In the genomic region with DNA sequence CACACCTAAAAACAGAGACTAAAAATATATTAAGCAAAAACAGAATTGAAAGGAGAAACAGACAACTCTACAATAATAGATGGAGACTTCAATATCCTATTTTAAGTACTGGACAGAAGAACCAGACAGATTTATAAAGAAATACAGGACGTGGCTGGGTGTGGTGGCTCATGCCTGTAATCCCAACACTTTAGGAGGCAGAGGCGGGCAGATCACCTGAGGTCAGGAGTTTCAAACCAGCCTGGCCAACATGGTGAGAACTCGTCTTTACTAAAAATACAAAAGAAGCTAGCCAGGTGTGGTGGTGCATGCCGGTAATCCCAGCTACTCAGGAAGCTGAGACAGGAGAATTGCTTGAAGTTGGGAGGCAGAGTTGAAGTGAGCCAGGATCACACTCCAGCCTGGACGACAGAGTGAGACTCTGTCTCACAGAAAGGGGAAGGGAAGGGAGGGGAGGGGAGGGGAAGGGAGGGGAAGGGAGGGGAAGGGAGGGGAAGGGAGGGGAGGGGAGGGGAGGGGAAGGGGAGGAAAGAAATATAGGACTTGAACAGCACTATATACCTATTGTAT, we compare ENCODE assay signal across 9 cellular contexts. TPM values are rescaled to one million over a fixed set of nuclear protein-coding genes. Genes with fewer than 3 reads are reported as not detected.
A peak's percentile ranks its signal among the peaks of the same experiment; 100 is the strongest.
DNase-seq lines count a peak whose midpoint lies in the region; ATAC-seq and TF ChIP-seq lines count a peak whose summit lies in the region.
"Had no signal": no experiment of that assay in that cellular context is flagged by ENCODE, and none has a peak within 500 bp of the region (broad histone marks: within the 10 kb centered on the region; RNA-seq: fewer than 3 reads in every experiment).

No MANE protein-coding gene starts in this region.

- ATAC-seq in WTC11, result peak; percentile 62
- no peak for ATAC-seq in HG03025 (IDR thresholded peaks at IDR 0.05; ENCODE audit: low FRiP score, unreplicated experiment)
- no peak for ATAC-seq in HG02678 (IDR thresholded peaks at IDR 0.05; ENCODE audit: unreplicated experiment)
- no peak for ATAC-seq in HG03521 (IDR thresholded peaks at IDR 0.05; ENCODE audit: unreplicated experiment)

- no peaks in the 10 kb centered on the region for H3K27me3 Mint-ChIP-seq in WTC11 (ENCODE audit: low read depth)

- peak overlapping the region; percentile 61 for H3K27ac ChIP-seq in rectal smooth muscle tissue (ENCODE audit: low read depth, low read length)

- H3K36me3 ChIP-seq in rectal smooth muscle tissue (ENCODE audit: control insufficient read depth, insufficient read depth, low read length), result no peaks in the 10 kb centered on the region

- H3K27me3 ChIP-seq in rectal smooth muscle tissue (ENCODE audit: control insufficient read depth, insufficient read depth, low read length), result no peaks in the 10 kb centered on the region

- no peak for DNase-seq in WTC11 (ENCODE audit: low spot score)
- DNase-seq in fibroblast of the aortic adventitia (ENCODE audit: low read depth), result no peak
- no peak for DNase-seq in HK-2 (ENCODE audit: unreplicated experiment)
- DNase-seq: NCI-H187 treated with DMSO at 0.1 percent for 48 hours had no signal

- H3K4me1 ChIP-seq in rectal smooth muscle tissue (ENCODE audit: control insufficient read depth, insufficient read depth, low read length), result peaks cover 2% of the 10 kb centered on the region

- peaks cover 20% of the 10 kb centered on the region for H3K4me1 Mint-ChIP-seq in WTC11

- CTCF ChIA-PET in WTC11 (lab: Charles Lee), result interaction anchor here (1.1 kb wide), 1 partner anchor 53 kb away, joined by 3 read pairs; a partner anchor contains a TSS

- POLR2A ChIA-PET in WTC11 (lab: Charles Lee), result no interaction called here

- 0 out of 2 replicates have a peak overlapping the region, but pooled peaks have one; percentile 68 for H3K27ac Mint-ChIP-seq in WTC11

- H3K36me3 Mint-ChIP-seq in WTC11, result peaks cover 20% of the 10 kb centered on the region

- H3K9me3 Mint-ChIP-seq in WTC11, result peaks cover 24% of the 10 kb centered on the region

- H3K4me3 ChIP-seq in GM08714 (ENCODE audit: low read length), result peak overlapping the region; percentile 13; the same call in 1 of the 2 replicates
- H3K4me3 ChIP-seq in fibroblast of the aortic adventitia (ENCODE audit: low read depth, low read length), result peak overlapping the region; percentile 44
- peak overlapping the region; percentile 40 for H3K4me3 ChIP-seq in rectal smooth muscle tissue (ENCODE audit: low read length)

- no peak overlapping the region for H3K4me3 Mint-ChIP-seq in WTC11

- no peak overlapping the region for H3K9ac ChIP-seq in rectal smooth muscle tissue (ENCODE audit: low read length)

- TF ChIP-seq CTCF in WTC11 (IDR thresholded peaks at IDR 0.05) (no peak), fibroblast of the aortic adventitia (IDR thresholded peaks at IDR 0.05; ENCODE audit: insufficient read depth, low read length) (no peak)

TF ChIP-seq in WTC11, 78 proteins besides CTCF, POLR2A, EP300 and RAD21:
- TF ChIP-seq, protein P1, sequence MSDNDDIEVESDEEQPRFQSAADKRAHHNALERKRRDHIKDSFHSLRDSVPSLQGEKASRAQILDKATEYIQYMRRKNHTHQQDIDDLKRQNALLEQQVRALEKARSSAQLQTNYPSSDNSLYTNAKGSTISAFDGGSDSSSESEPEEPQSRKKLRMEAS (CRISPR knock-in tag; IDR thresholded peaks at IDR 0.05), result no peak
- TF ChIP-seq NFE2L1 (CRISPR knock-in tag; IDR thresholded peaks at IDR 0.05), result no peak
- TF ChIP-seq SMAD4 (CRISPR knock-in tag; IDR thresholded peaks at IDR 0.05), result no peak
- TF ChIP-seq, protein P2, sequence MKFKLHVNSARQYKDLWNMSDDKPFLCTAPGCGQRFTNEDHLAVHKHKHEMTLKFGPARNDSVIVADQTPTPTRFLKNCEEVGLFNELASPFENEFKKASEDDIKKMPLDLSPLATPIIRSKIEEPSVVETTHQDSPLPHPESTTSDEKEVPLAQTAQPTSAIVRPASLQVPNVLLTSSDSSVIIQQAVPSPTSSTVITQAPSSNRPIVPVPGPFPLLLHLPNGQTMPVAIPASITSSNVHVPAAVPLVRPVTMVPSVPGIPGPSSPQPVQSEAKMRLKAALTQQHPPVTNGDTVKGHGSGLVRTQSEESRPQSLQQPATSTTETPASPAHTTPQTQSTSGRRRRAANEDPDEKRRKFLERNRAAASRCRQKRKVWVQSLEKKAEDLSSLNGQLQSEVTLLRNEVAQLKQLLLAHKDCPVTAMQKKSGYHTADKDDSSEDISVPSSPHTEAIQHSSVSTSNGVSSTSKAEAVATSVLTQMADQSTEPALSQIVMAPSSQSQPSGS (CRISPR knock-in tag; IDR thresholded peaks at IDR 0.05; ENCODE audit: borderline replicate concordance, low read depth), result no peak
- TF ChIP-seq, protein P3, sequence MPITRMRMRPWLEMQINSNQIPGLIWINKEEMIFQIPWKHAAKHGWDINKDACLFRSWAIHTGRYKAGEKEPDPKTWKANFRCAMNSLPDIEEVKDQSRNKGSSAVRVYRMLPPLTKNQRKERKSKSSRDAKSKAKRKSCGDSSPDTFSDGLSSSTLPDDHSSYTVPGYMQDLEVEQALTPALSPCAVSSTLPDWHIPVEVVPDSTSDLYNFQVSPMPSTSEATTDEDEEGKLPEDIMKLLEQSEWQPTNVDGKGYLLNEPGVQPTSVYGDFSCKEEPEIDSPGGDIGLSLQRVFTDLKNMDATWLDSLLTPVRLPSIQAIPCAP (CRISPR knock-in tag; IDR thresholded peaks at IDR 0.05), result no peak
- TF ChIP-seq, protein P4, sequence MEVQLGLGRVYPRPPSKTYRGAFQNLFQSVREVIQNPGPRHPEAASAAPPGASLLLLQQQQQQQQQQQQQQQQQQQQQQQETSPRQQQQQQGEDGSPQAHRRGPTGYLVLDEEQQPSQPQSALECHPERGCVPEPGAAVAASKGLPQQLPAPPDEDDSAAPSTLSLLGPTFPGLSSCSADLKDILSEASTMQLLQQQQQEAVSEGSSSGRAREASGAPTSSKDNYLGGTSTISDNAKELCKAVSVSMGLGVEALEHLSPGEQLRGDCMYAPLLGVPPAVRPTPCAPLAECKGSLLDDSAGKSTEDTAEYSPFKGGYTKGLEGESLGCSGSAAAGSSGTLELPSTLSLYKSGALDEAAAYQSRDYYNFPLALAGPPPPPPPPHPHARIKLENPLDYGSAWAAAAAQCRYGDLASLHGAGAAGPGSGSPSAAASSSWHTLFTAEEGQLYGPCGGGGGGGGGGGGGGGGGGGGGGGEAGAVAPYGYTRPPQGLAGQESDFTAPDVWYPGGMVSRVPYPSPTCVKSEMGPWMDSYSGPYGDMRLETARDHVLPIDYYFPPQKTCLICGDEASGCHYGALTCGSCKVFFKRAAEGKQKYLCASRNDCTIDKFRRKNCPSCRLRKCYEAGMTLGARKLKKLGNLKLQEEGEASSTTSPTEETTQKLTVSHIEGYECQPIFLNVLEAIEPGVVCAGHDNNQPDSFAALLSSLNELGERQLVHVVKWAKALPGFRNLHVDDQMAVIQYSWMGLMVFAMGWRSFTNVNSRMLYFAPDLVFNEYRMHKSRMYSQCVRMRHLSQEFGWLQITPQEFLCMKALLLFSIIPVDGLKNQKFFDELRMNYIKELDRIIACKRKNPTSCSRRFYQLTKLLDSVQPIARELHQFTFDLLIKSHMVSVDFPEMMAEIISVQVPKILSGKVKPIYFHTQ (CRISPR knock-in tag; IDR thresholded peaks at IDR 0.05), result no peak
- TF ChIP-seq, protein P5, sequence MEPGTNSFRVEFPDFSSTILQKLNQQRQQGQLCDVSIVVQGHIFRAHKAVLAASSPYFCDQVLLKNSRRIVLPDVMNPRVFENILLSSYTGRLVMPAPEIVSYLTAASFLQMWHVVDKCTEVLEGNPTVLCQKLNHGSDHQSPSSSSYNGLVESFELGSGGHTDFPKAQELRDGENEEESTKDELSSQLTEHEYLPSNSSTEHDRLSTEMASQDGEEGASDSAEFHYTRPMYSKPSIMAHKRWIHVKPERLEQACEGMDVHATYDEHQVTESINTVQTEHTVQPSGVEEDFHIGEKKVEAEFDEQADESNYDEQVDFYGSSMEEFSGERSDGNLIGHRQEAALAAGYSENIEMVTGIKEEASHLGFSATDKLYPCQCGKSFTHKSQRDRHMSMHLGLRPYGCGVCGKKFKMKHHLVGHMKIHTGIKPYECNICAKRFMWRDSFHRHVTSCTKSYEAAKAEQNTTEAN (CRISPR knock-in tag; IDR thresholded peaks at IDR 0.05), result no peak
- TF ChIP-seq GRHL2 (CRISPR knock-in tag; IDR thresholded peaks at IDR 0.05; ENCODE audit: insufficient replicate concordance, severe bottlenecking), result no peak
- TF ChIP-seq FOXP1 (CRISPR knock-in tag; IDR thresholded peaks at IDR 0.05; ENCODE audit: borderline replicate concordance), result no peak
TF ChIP-seq in WTC11: peak in this region for 0.

RNA-seq across cellular contexts. Expression of a gene that starts 53.0 kb away (rescaled TPM):
- total RNA-seq in WTC11 (2021) (18.7 to 20.0 TPM (median 19.4 TPM) in 3 replicates), fibroblast of the aortic adventitia (ENCODE audit: low replicate concordance) (33.4 and 49.1 TPM in 2 replicates)
